Comparison of ENCODE assay signal across 2 cellular contexts in the genomic region with DNA sequence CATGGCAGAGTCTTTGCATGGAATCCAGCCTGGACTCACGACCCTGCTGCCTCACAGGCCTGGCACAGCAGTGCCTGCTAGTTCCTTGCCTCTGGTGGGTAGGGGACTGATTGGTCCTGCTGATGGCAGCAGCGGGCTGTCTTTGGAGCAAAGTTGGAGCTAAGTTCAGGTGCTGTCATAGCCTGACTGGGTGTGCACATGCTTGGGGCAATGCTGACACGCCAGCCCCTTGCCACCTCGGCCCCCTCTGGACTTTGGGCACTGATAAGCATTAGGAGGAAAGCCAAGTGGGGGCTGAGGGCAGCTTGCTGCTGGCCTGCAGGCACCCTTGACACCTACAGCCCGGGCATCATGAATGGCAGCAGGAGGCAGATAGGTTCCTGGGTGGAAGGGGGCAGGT. TPM values are rescaled to one million over a fixed set of nuclear protein-coding genes. Genes with fewer than 3 reads are reported as not detected.
"Had no signal": no experiment of that assay in that cellular context is flagged by ENCODE, and none has a peak within 500 bp of the region (broad histone marks: within the 10 kb centered on the region; RNA-seq: fewer than 3 reads in every experiment).

No MANE protein-coding gene starts in this region.

RNA-seq across cellular contexts. Expression of a gene that starts 33.5 kb away (rescaled TPM):
- total RNA-seq: mononuclear cell had no signal
- polyA plus RNA-seq: immature natural killer cell had no signal
